Comparison of ENCODE assay signal across 8 cellular contexts in genomic region chr16:27203429-27204231, GRCh38. TPM values are rescaled to one million over a fixed set of nuclear protein-coding genes. Genes with fewer than 3 reads are reported as not detected.
A peak's percentile ranks its signal among the peaks of the same experiment; 100 is the strongest.
DNase-seq lines count a peak whose midpoint lies in the region; ATAC-seq lines count a peak whose summit lies in the region.

KDM8 (plus strand) TSS chr16:27203526; CDS start chr16:27210124, 6,598 bp downstream.

- peaks cover 3% of the 10 kb centered on the region for H3K9me3 Mint-ChIP-seq in activated CD4-positive, alpha-beta T cell treated with anti-CD3 and anti-CD28 coated beads for 36 hours (ENCODE audit: low read depth)

- H3K4me1 Mint-ChIP-seq in activated CD4-positive, alpha-beta T cell treated with anti-CD3 and anti-CD28 coated beads for 36 hours: peaks cover 47% of the 10 kb centered on the region

- H3K4me3 Mint-ChIP-seq in activated CD4-positive, alpha-beta T cell treated with anti-CD3 and anti-CD28 coated beads for 36 hours: peak within 1 kb of the TSS; percentile 89

- peaks cover 3% of the 10 kb centered on the region for H3K36me3 Mint-ChIP-seq in activated CD4-positive, alpha-beta T cell treated with anti-CD3 and anti-CD28 coated beads for 36 hours (ENCODE audit: low read depth)

- POLR2A ChIA-PET in activated CD4-positive, alpha-beta T cell treated with anti-CD3 and anti-CD28 coated beads for 36 hours (lab: Charles Lee): interaction anchor here (0.5 to 1.9 kb wide), 22 partner anchors 9 to 1823 kb away, joined by 3 to 8 read pairs (median 4); partner anchors contain the start of genes IL21R and NSMCE1

- no peaks in the 10 kb centered on the region for H3K27me3 Mint-ChIP-seq in activated CD4-positive, alpha-beta T cell treated with anti-CD3 and anti-CD28 coated beads for 36 hours

- DNase-seq in Ammon's horn (ENCODE audit: low spot score) (peak; percentile 99), GM19238 (ENCODE audit: insufficient read length, low spot score) (peak; percentile 95), NCI-H524 (lab: John Stamatoyannopoulos, UW) (peak; percentile 100), kidney tubule cell (ENCODE audit: low spot score) (peak; percentile 100)
- DNase-seq in activated CD4-positive, alpha-beta T cell treated with anti-CD3 and anti-CD28 coated beads for 36 hours: peak; percentile 100
- peak; percentile 94 to 100 (median 98) for DNase-seq in stimulated activated CD4-positive, alpha-beta T cell treated with anti-CD3 and anti-CD28 coated beads, Interleukin-1b, Interleukin-23, amount 100 ng/mL, for 24 hours (ENCODE audit: low read depth in 4 of 4, low spot score in 1 of 4)

- peak within 1 kb of the TSS; percentile 100 for H3K27ac Mint-ChIP-seq in activated CD4-positive, alpha-beta T cell treated with anti-CD3 and anti-CD28 coated beads for 36 hours

- ATAC-seq in HG03442 (IDR thresholded peaks at IDR 0.05; ENCODE audit: unreplicated experiment): peak; percentile 88
- peak; percentile 90 for ATAC-seq in activated CD4-positive, alpha-beta T cell treated with anti-CD3 and anti-CD28 coated beads for 36 hours

- CTCF ChIA-PET in activated CD4-positive, alpha-beta T cell treated with anti-CD3 and anti-CD28 coated beads for 36 hours (lab: Charles Lee): interaction anchor here (0.6 to 3.2 kb wide), 13 partner anchors 23 to 201 kb away, joined by 3 to 20 read pairs (median 4); no protein-coding TSS in a partner anchor

- intact Hi-C loops in activated CD4-positive, alpha-beta T cell treated with anti-CD3 and anti-CD28 coated beads for 36 hours (cut with DNase I, micrococcal nuclease): loop anchor here (1.0 to 5.0 kb wide), 12 partner anchors 24 to 1946 kb away; partner anchors contain the start of genes APOBR (in 1 of the 2), CLN3 (in 1 of the 2), IL21R (in 1 of the 2) and KATNIP (in 1 of the 2)

- peak within 1 kb of the TSS; percentile 99 for H3K27ac ChIP-seq in cingulate gyrus (ENCODE audit: low read depth, low read length)

RNA-seq across cellular contexts. Expression of gene KDM8, which starts in this region (rescaled TPM):
- total RNA-seq in activated CD4-positive, alpha-beta T cell treated with anti-CD3 and anti-CD28 coated beads for 36 hours: 10 to 100 TPM in 1 of 2 experiments, 1 to 10 TPM in 1; 9.8 to 10.4 TPM

Comparison
In these comparisons a context has a peak if more than half of its experiments do, and no peak if none do; other contexts are left out.
1. Peak in every context shown above with its lines: DNase-seq, ATAC-seq and H3K27ac ChIP-seq.